ENCODE assay signal across 31 cellular contexts in the genomic region with DNA sequence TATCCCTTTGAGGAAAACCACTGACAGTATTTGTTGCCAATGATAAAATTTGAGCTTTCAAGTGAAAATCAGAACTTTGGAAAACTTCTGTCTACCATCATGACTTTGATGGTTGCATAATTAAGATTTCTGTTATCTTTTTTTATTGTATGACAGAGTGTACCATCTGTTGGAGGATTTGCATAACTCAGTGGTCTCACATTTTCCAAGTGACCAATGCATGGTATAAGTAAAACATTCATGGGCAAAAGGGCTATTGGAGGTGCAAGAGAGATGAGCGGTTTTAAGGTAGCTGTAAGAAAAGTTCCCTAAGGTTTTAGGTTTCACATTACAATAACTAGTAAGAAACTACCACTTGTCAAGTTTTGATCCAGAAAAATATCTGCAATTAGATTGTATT.
"Had no signal": no experiment of that assay in that cellular context is flagged by ENCODE, and none has a peak within 500 bp of the region (broad histone marks: within the 10 kb centered on the region; RNA-seq: fewer than 3 reads in every experiment).

No MANE protein-coding gene starts in this region.

- H3K36me3 ChIP-seq: neutrophil, pancreas, right lobe of liver, sigmoid colon, spleen, suprapubic skin, tibial artery, transverse colon, upper lobe of right lung, uterus had no signal

- H3K27me3 Mint-ChIP-seq: naive B cell; stimulated activated memory B cell treated with anti-CD40 and anti-IgM and Interleukin-4, amounts not matched to agents 10 μg/mL and 1 μg/mL and 100 μg/mL, for 72 hours; type B pancreatic cell had no signal

- H3K36me3 Mint-ChIP-seq: naive B cell; naive thymus-derived CD8-positive, alpha-beta T cell; natural killer cell treated with Interleukin-12 subunit alpha and Interleukin-12 subunit beta and Interleukin-15 and Interleukin-18, amount 100 ng/mL, for 72 hours; stimulated activated memory B cell treated with anti-CD40 and anti-IgM and Interleukin-4, amounts not matched to agents 10 μg/mL and 1 μg/mL and 100 μg/mL, for 72 hours; type B pancreatic cell had no signal

- DNase-seq: naive B cell; naive thymus-derived CD8-positive, alpha-beta T cell; nucleus accumbens; pancreas; psoas muscle; right cardiac atrium; right lobe of liver; sigmoid colon; spleen; stimulated activated CD4-positive, alpha-beta T cell treated with anti-CD3 and anti-CD28 coated beads, Interleukin-12 subunit alpha, Interleukin-12 subunit beta, amount 100 ng/mL, for 4 hours; stimulated activated CD4-positive, alpha-beta T cell treated with anti-CD3 and anti-CD28 coated beads, Interleukin-1b, Interleukin-23, amount 100 ng/mL, for 48 hours; stimulated activated CD4-positive, alpha-beta T cell treated with anti-CD3 and anti-CD28 coated beads, Interleukin-4, amount 100 ng/mL, for 1 hour; stimulated activated CD4-positive, alpha-beta T cell treated with anti-CD3 and anti-CD28 coated beads, Interleukin-4, amount 100 ng/mL, for 4 hours; stimulated activated CD8-positive, alpha-beta memory T cell treated with anti-CD3 and anti-CD28 coated beads, Interleukin-4, amount 100 ng/mL, for 48 hours; stimulated activated naive CD4-positive, alpha-beta T cell; stimulated activated naive CD8-positive, alpha-beta T cell treated with anti-CD3 and anti-CD28 coated beads, Interleukin-15, amount 100 ng/mL, for 72 hours; stimulated activated naive CD8-positive, alpha-beta T cell treated with anti-CD3 and anti-CD28 coated beads, Interleukin-15, Interleukin-2, amounts not matched to agents 100 U/mL and 50 U/mL, for 24 hours; substantia nigra; testis; tibial artery; transverse colon; upper lobe of right lung; uterus had no signal

- H3K27ac Mint-ChIP-seq: naive B cell; naive thymus-derived CD8-positive, alpha-beta T cell; natural killer cell treated with Interleukin-12 subunit alpha and Interleukin-12 subunit beta and Interleukin-15 and Interleukin-18, amount 100 ng/mL, for 72 hours; stimulated activated memory B cell treated with anti-CD40 and anti-IgM and Interleukin-4, amounts not matched to agents 10 μg/mL and 1 μg/mL and 100 μg/mL, for 72 hours; stimulated activated naive CD8-positive, alpha-beta T cell treated with anti-CD3 and anti-CD28 coated beads, Interleukin-15, amount 100 ng/mL, for 72 hours; type B pancreatic cell had no signal

- H3K27ac ChIP-seq: neutrophil, pancreas, psoas muscle, right lobe of liver, sigmoid colon, skin epidermis, spleen, suprapubic skin, testis, tibial artery, transverse colon, upper lobe of right lung, uterus had no signal

- H3K9me3 Mint-ChIP-seq: naive B cell; naive thymus-derived CD8-positive, alpha-beta T cell; natural killer cell treated with Interleukin-12 subunit alpha and Interleukin-12 subunit beta and Interleukin-15 and Interleukin-18, amount 100 ng/mL, for 72 hours; neural crest cell; stimulated activated memory B cell treated with anti-CD40 and anti-IgM and Interleukin-4, amounts not matched to agents 10 μg/mL and 1 μg/mL and 100 μg/mL, for 72 hours; stimulated activated naive CD8-positive, alpha-beta T cell treated with anti-CD3 and anti-CD28 coated beads, Interleukin-15, amount 100 ng/mL, for 72 hours; type B pancreatic cell had no signal

- H3K4me1 Mint-ChIP-seq: naive B cell; stimulated activated memory B cell treated with anti-CD40 and anti-IgM and Interleukin-4, amounts not matched to agents 10 μg/mL and 1 μg/mL and 100 μg/mL, for 72 hours; stimulated activated naive CD8-positive, alpha-beta T cell treated with anti-CD3 and anti-CD28 coated beads, Interleukin-15, amount 100 ng/mL, for 72 hours had no signal

- H3K9me3 ChIP-seq: neutrophil, pancreas, psoas muscle, right lobe of liver, sigmoid colon, spleen, suprapubic skin, testis, tibial artery, transverse colon, upper lobe of right lung, uterus had no signal

- H3K4me3 ChIP-seq: pancreas, psoas muscle, right lobe of liver, sigmoid colon, skin epidermis, smooth muscle cell, spleen, suprapubic skin, testis, tibial artery, transverse colon, upper lobe of right lung, uterus had no signal

- H3K4me1 ChIP-seq: psoas muscle, testis, uterus had no signal

- H3K27me3 ChIP-seq: neutrophil, pancreas, right lobe of liver, sigmoid colon, spleen, suprapubic skin, testis, tibial artery, transverse colon, upper lobe of right lung, uterus had no signal

- H3K4me3 Mint-ChIP-seq: naive B cell; naive thymus-derived CD8-positive, alpha-beta T cell; natural killer cell treated with Interleukin-12 subunit alpha and Interleukin-12 subunit beta and Interleukin-15 and Interleukin-18, amount 100 ng/mL, for 72 hours; neural crest cell; stimulated activated memory B cell treated with anti-CD40 and anti-IgM and Interleukin-4, amounts not matched to agents 10 μg/mL and 1 μg/mL and 100 μg/mL, for 72 hours; stimulated activated naive CD8-positive, alpha-beta T cell treated with anti-CD3 and anti-CD28 coated beads, Interleukin-15, amount 100 ng/mL, for 72 hours had no signal
